Comparison of ENCODE assay signal across 22 cellular contexts in the genomic region with DNA sequence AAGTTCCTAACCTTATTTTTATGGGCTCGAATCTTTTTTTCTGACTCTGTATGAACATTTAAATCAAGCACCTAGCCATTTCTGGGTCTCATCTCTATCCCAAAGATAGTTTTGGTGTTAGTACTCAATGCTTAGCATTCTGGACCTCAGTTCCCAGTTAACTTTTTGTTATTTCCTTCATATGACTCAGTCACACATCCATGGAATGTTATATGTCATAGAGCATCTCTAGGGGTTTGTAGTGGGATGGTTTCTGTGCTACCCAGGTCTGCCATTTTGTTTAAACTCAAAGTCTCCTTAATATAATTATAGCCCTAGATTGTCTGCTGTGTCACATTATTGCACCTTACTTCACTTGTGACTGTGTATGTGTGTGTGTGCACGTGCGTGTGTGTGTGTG.
"Had no signal": no experiment of that assay in that cellular context is flagged by ENCODE, and none has a peak within 500 bp of the region (broad histone marks: within the 10 kb centered on the region; RNA-seq: fewer than 3 reads in every experiment).

No MANE protein-coding gene starts in this region.

- DNase-seq: activated CD4-positive, alpha-beta T cell treated with anti-CD3 and anti-CD28 coated beads, Interleukin-2, amount 10 ng/mL, durations not matched to agents 7 days and 5 days; activated CD8-positive, alpha-beta memory T cell treated with anti-CD3 and anti-CD28 coated beads for 24 hours; activated gamma-delta T cell; effector CD4-positive, alpha-beta T cell; left cardiac atrium; mesenchymal stem cell; mucosa of descending colon; posterior cingulate gyrus; retina; stimulated activated CD4-positive, alpha-beta T cell treated with anti-CD3 and anti-CD28 coated beads, Interleukin-15, amount 100 ng/mL, for 24 hours; stimulated activated CD4-positive, alpha-beta T cell treated with anti-CD3 and anti-CD28 coated beads, Interleukin-2, amount 100 ng/mL, for 48 hours; T1000; transverse colon had no signal

- H3K36me3 Mint-ChIP-seq: natural killer cell treated with Interleukin-12 subunit alpha and Interleukin-12 subunit beta and Interleukin-15 and Interleukin-18, amount 100 ng/mL, for 72 hours had no signal

- H3K9me3 Mint-ChIP-seq: activated CD4-positive, alpha-beta T cell treated with anti-CD3 and anti-CD28 coated beads, Interleukin-2, amount 10 ng/mL, durations not matched to agents 7 days and 5 days; activated naive CD4-positive, alpha-beta T cell treated with anti-CD3 and anti-CD28 coated beads, Interleukin-2, amount 50 U/mL, for 24 hours; natural killer cell treated with Interleukin-12 subunit alpha and Interleukin-12 subunit beta and Interleukin-15 and Interleukin-18, amount 100 ng/mL, for 72 hours; stimulated activated naive CD8-positive, alpha-beta T cell treated with anti-CD3 and anti-CD28 coated beads, Interleukin-15, Interleukin-2, amounts not matched to agents 100 ng/mL and 50 ng/mL, for 24 hours had no signal

- H3K4me2 ChIP-seq: hepatocyte had no signal

- H3K9me3 ChIP-seq: ascending aorta, mucosa of descending colon, neutrophil, suprapubic skin, transverse colon had no signal

- H3K4me3 ChIP-seq: ascending aorta, hepatocyte, mucosa of descending colon, skin epidermis, suprapubic skin, transverse colon had no signal

- H3K79me2 ChIP-seq: hepatocyte had no signal

- H2AFZ ChIP-seq: hepatocyte had no signal

- H3K4me1 Mint-ChIP-seq: activated CD4-positive, alpha-beta T cell treated with anti-CD3 and anti-CD28 coated beads, Interleukin-2, amount 10 ng/mL, durations not matched to agents 7 days and 5 days; activated naive CD4-positive, alpha-beta T cell treated with anti-CD3 and anti-CD28 coated beads, Interleukin-2, amount 50 U/mL, for 24 hours had no signal

- H3K27me3 Mint-ChIP-seq: activated CD4-positive, alpha-beta T cell treated with anti-CD3 and anti-CD28 coated beads, Interleukin-2, amount 10 ng/mL, durations not matched to agents 7 days and 5 days; activated naive CD4-positive, alpha-beta T cell treated with anti-CD3 and anti-CD28 coated beads, Interleukin-2, amount 50 U/mL, for 24 hours; natural killer cell treated with Interleukin-12 subunit alpha and Interleukin-12 subunit beta and Interleukin-15 and Interleukin-18, amount 100 ng/mL, for 72 hours; stimulated activated naive CD8-positive, alpha-beta T cell treated with anti-CD3 and anti-CD28 coated beads, Interleukin-15, Interleukin-2, amounts not matched to agents 100 ng/mL and 50 ng/mL, for 24 hours had no signal

- H3K4me1 ChIP-seq: ascending aorta, suprapubic skin, transverse colon had no signal

- H3K27me3 ChIP-seq: ascending aorta, hepatocyte, neutrophil, suprapubic skin, transverse colon had no signal

- H3K27ac Mint-ChIP-seq: activated CD4-positive, alpha-beta T cell treated with anti-CD3 and anti-CD28 coated beads, Interleukin-2, amount 10 ng/mL, durations not matched to agents 7 days and 5 days; activated naive CD4-positive, alpha-beta T cell treated with anti-CD3 and anti-CD28 coated beads, Interleukin-2, amount 50 U/mL, for 24 hours; natural killer cell treated with Interleukin-12 subunit alpha and Interleukin-12 subunit beta and Interleukin-15 and Interleukin-18, amount 100 ng/mL, for 72 hours; stimulated activated naive CD8-positive, alpha-beta T cell treated with anti-CD3 and anti-CD28 coated beads, Interleukin-15, Interleukin-2, amounts not matched to agents 100 ng/mL and 50 ng/mL, for 24 hours had no signal

- H3K4me3 Mint-ChIP-seq: activated CD4-positive, alpha-beta T cell treated with anti-CD3 and anti-CD28 coated beads, Interleukin-2, amount 10 ng/mL, durations not matched to agents 7 days and 5 days; activated naive CD4-positive, alpha-beta T cell treated with anti-CD3 and anti-CD28 coated beads, Interleukin-2, amount 50 U/mL, for 24 hours; natural killer cell treated with Interleukin-12 subunit alpha and Interleukin-12 subunit beta and Interleukin-15 and Interleukin-18, amount 100 ng/mL, for 72 hours; stimulated activated naive CD8-positive, alpha-beta T cell treated with anti-CD3 and anti-CD28 coated beads, Interleukin-15, Interleukin-2, amounts not matched to agents 100 ng/mL and 50 ng/mL, for 24 hours had no signal

- H3K27ac ChIP-seq: ascending aorta, hepatocyte, neutrophil, skin epidermis, suprapubic skin, transverse colon had no signal

- H3K36me3 ChIP-seq: neutrophil, transverse colon had no signal

- FAIRE-seq: bronchial epithelial cell had no signal
